In the genomic region with DNA sequence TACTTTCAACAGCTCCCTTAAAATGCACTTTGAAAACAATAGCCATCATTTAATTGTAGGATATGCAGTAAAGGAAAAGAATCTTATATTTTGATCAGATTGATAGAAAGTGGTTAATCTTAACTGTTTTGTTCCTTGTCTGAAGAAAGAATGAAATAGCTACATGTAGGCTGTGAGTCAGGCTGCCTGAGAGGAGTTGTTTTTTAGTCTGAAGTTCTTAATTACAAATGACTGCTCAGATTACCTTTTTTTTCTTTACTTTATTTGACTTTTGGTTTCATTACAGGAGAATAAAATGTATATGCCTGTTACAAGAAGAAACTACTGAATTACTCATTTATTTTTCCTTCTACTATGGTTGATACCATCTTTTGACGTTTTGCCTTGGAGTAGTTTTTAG, we compare ENCODE assay signal across 17 cellular contexts. TPM values are rescaled to one million over a fixed set of nuclear protein-coding genes. Genes with fewer than 3 reads are reported as not detected.
DNase-seq lines count a peak whose midpoint lies in the region; ATAC-seq and TF ChIP-seq lines count a peak whose summit lies in the region.
"Had no signal": no experiment of that assay in that cellular context is flagged by ENCODE, and none has a peak within 500 bp of the region (broad histone marks: within the 10 kb centered on the region; RNA-seq: fewer than 3 reads in every experiment).

No MANE protein-coding gene starts in this region.

- TF ChIP-seq POLR2A in gastroesophageal sphincter (IDR thresholded peaks at IDR 0.05) = no peak

- peaks cover 3 to 54% of the 10 kb centered on the region in 2 donors for H3K36me3 ChIP-seq in gastroesophageal sphincter

- no peaks in the 10 kb centered on the region for H3K4me1 ChIP-seq in gastroesophageal sphincter

- peaks cover 18% of the 10 kb centered on the region for H3K4me1 Mint-ChIP-seq in activated T-cell treated with anti-CD3 and anti-CD28 coated beads, Interleukin-2, amount 50 U/mL, for 72 hours (ENCODE audit: low read depth)
- H3K4me1 Mint-ChIP-seq in Calu3 (ENCODE audit: low read depth, unreplicated experiment) = no peaks in the 10 kb centered on the region
- H3K4me1 Mint-ChIP-seq in T-helper 2 cell treated with Interferon-gamma antibody and Interleukin-4, amounts not matched to agents 5 μg/mL and 100 μg/mL, for 36 hours (ENCODE audit: low read depth) = peaks cover 8% of the 10 kb centered on the region

- no peaks in the 10 kb centered on the region for H3K9me3 Mint-ChIP-seq in activated T-cell treated with anti-CD3 and anti-CD28 coated beads, Interleukin-2, amount 50 U/mL, for 72 hours
- H3K9me3 Mint-ChIP-seq in Calu3 (ENCODE audit: low read depth, unreplicated experiment) = no peaks in the 10 kb centered on the region
- H3K9me3 Mint-ChIP-seq in T-helper 2 cell treated with Interferon-gamma antibody and Interleukin-4, amounts not matched to agents 5 μg/mL and 100 μg/mL, for 36 hours = no peaks in the 10 kb centered on the region
- H3K9me3 Mint-ChIP-seq: CD8-positive, alpha-beta T cell had no signal

- no TSS peak for BruUV-seq in Calu3 (replicated peaks; lab: Mats Ljungman, UMichigan)

- H3K27ac Mint-ChIP-seq in activated T-cell treated with anti-CD3 and anti-CD28 coated beads, Interleukin-2, amount 50 U/mL, for 72 hours = peak overlapping the region; percentile 6
- peak overlapping the region; percentile 33 for H3K27ac Mint-ChIP-seq in Calu3 (ENCODE audit: unreplicated experiment)
- peak overlapping the region; percentile 39 for H3K27ac Mint-ChIP-seq in T-helper 2 cell treated with Interferon-gamma antibody and Interleukin-4, amounts not matched to agents 5 μg/mL and 100 μg/mL, for 36 hours
- H3K27ac Mint-ChIP-seq: CD8-positive, alpha-beta T cell had no signal

- no peak for DNase-seq in activated T-cell treated with anti-CD3 and anti-CD28 coated beads, Interleukin-2, amount 50 U/mL, for 72 hours
- no peak for DNase-seq in activated T-cell treated with anti-CD3 and anti-CD28 coated beads for 4 hours
- DNase-seq in Calu3 = no peak
- no peak for DNase-seq in T-helper 2 cell treated with Interferon-gamma antibody and Interleukin-4, amounts not matched to agents 5 μg/mL and 100 μg/mL, for 36 hours (ENCODE audit: low spot score)
- DNase-seq in fibroblast of peridontal ligament (ENCODE audit: extremely low read depth) = peak; percentile 15
- no peak for DNase-seq in ecto neural progenitor cell (ENCODE audit: low spot score)
- DNase-seq: CD8-positive, alpha-beta T cell; DMS79 treated with DMSO at 0.1 percent for 48 hours; GM23248; NCI-H1105 treated with DMSO at 0.1 percent for 48 hours; NCI-H1694 treated with DMSO at 0.1 percent for 48 hours; NCI-H2107; NCI-H345; NCI-H526 treated with DMSO at 0.1 percent for 48 hours; SHP77 had no signal

- no peak for TF ChIP-seq EP300 in gastroesophageal sphincter (IDR thresholded peaks at IDR 0.05)

- H3K4me3 Mint-ChIP-seq in activated T-cell treated with anti-CD3 and anti-CD28 coated beads, Interleukin-2, amount 50 U/mL, for 72 hours = peak overlapping the region in 1 of 2 donors; percentile 10
- no peak overlapping the region for H3K4me3 Mint-ChIP-seq in Calu3 (ENCODE audit: low read depth, unreplicated experiment)
- H3K4me3 Mint-ChIP-seq in T-helper 2 cell treated with Interferon-gamma antibody and Interleukin-4, amounts not matched to agents 5 μg/mL and 100 μg/mL, for 36 hours = no peak overlapping the region
- H3K4me3 Mint-ChIP-seq: CD8-positive, alpha-beta T cell had no signal

- intact Hi-C loops in Calu3 (cut with micrococcal nuclease; ENCODE audit: unreplicated experiment) = no loop called here

- TF ChIP-seq CTCF in Calu3 (IDR thresholded peaks at IDR 0.05; ENCODE audit: unreplicated experiment) (no peak), gastroesophageal sphincter (IDR thresholded peaks at IDR 0.05) (no peak)

- no peak overlapping the region for H3K4me3 ChIP-seq in gastroesophageal sphincter
- H3K4me3 ChIP-seq: GM23248 had no signal

- peak; percentile 32 to 52 for ATAC-seq in activated T-cell treated with anti-CD3 and anti-CD28 coated beads, Interleukin-2, amount 50 U/mL, for 72 hours (replicated peaks in 1 of 2)
- no peak for ATAC-seq in gastroesophageal sphincter
- ATAC-seq: CD8-positive, alpha-beta T cell; HCT116 had no signal

- CTCF ChIA-PET in Calu3 (lab: Charles Lee) = no interaction called here

- H3K27ac ChIP-seq in gastroesophageal sphincter = no peak overlapping the region
- H3K27ac ChIP-seq: GM23248 had no signal

- no peaks in the 10 kb centered on the region for H3K9me3 ChIP-seq in gastroesophageal sphincter

- H3K36me3 Mint-ChIP-seq in activated T-cell treated with anti-CD3 and anti-CD28 coated beads, Interleukin-2, amount 50 U/mL, for 72 hours (ENCODE audit: insufficient read depth in 2 of 2) = peaks cover 2 to 33% of the 10 kb centered on the region in 2 donors
- H3K36me3 Mint-ChIP-seq in Calu3 (ENCODE audit: insufficient read depth, unreplicated experiment) = peaks cover 35% of the 10 kb centered on the region
- H3K36me3 Mint-ChIP-seq in T-helper 2 cell treated with Interferon-gamma antibody and Interleukin-4, amounts not matched to agents 5 μg/mL and 100 μg/mL, for 36 hours (ENCODE audit: low read depth) = peaks cover 35% of the 10 kb centered on the region

- H3K27me3 Mint-ChIP-seq in activated T-cell treated with anti-CD3 and anti-CD28 coated beads, Interleukin-2, amount 50 U/mL, for 72 hours (ENCODE audit: low read depth) = no peaks in the 10 kb centered on the region
- no peaks in the 10 kb centered on the region for H3K27me3 Mint-ChIP-seq in Calu3 (ENCODE audit: unreplicated experiment)
- H3K27me3 Mint-ChIP-seq in T-helper 2 cell treated with Interferon-gamma antibody and Interleukin-4, amounts not matched to agents 5 μg/mL and 100 μg/mL, for 36 hours (ENCODE audit: low read depth) = no peaks in the 10 kb centered on the region

- no peaks in the 10 kb centered on the region for H3K27me3 ChIP-seq in gastroesophageal sphincter

- WGBS in gastroesophageal sphincter (ENCODE audit: low coverage in 1 of 2), 2 donors = 22 to 42% methylated on average over 1 of the region's 1 CpG

RNA-seq across cellular contexts. Expression of a gene that starts 56.8 kb away (rescaled TPM):
- total RNA-seq in activated T-cell treated with anti-CD3 and anti-CD28 coated beads, Interleukin-2, amount 50 U/mL, for 72 hours = 100 to 1,000 TPM in 1 of 2 donors, 10 to 100 TPM in 1; 98.2 to 131 TPM
- 115 and 126 TPM in 2 replicates for total RNA-seq in Calu3 (2022)
- 10 to 100 TPM; 26.0 to 73.1 (median 53.0) TPM for total RNA-seq in gastroesophageal sphincter
